In the genomic region with DNA sequence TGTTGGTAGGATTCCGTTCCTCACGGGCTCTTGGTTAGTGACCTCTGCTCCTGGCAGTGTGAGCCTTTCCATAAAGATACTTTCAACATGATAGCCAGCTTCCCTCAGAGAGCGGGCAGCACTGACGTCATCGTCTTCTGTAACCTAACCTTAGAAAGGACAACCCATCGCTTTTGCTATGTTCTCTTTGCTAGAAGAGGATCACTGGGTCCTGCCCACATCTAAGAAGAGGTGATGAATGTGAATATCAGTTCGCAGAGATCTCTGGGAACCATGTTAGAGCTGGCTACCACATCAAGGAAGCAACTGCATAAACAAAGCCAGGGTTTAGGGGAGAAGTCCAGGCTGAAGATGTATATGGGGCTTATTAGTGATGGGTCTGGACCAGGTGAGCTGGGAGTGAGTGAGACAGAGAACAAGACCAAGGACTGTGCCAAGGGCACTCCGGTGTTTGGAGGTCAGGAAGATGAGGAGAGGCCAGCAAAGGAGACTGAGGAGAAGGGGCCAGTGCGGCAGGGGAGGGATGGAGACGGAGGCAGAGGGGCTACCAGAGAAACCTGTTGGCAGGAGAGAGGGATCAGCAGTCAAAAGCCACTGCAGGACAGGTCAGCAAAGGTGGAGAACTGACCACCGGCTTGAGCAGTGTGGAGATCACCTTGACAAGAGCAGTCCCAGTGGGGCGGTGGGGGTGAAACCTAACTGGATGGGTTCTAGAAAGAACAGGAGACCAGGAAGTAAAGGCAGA, we compare ENCODE assay signal across 11 cellular contexts. TPM values are rescaled to one million over a fixed set of nuclear protein-coding genes. Genes with fewer than 3 reads are reported as not detected.
A peak's percentile ranks its signal among the peaks of the same experiment; 100 is the strongest.
DNase-seq lines count a peak whose midpoint lies in the region; ATAC-seq and TF ChIP-seq lines count a peak whose summit lies in the region.
"Had no signal": no experiment of that assay in that cellular context is flagged by ENCODE, and none has a peak within 500 bp of the region (broad histone marks: within the 10 kb centered on the region; RNA-seq: fewer than 3 reads in every experiment).

No MANE protein-coding gene starts in this region.

- no peak overlapping the region for H2BK120ac ChIP-seq in IMR-90 (ENCODE audit: low read depth, low read length)

- CTCF ChIA-PET in IMR-90 (lab: Yijun Ruan, JAX) = interaction anchor here (0.6 to 3.4 kb wide), 18 partner anchors 10 to 443 kb away, joined by 3 to 30 read pairs (median 4); a partner anchor contains a TSS
- CTCF ChIA-PET in OCI-LY7 (lab: Charles Lee; ENCODE audit: unreplicated experiment) = interaction anchor here (0.7 to 1.4 kb wide), 4 partner anchors 11 to 192 kb away, joined by 3 to 6 read pairs (median 4); no protein-coding TSS in a partner anchor

- H3K4me3 ChIP-seq in IMR-90 (ENCODE audit: insufficient read depth, low read depth, low read length) = no peak overlapping the region
- H3K4me3 ChIP-seq in OCI-LY7 (ENCODE audit: low read depth, low read length, poor library complexity, severe bottlenecking) = no peak overlapping the region
- H3K4me3 ChIP-seq: ovary, stomach had no signal

- no TSS peak for BruUV-seq in IMR-90 (replicated peaks; lab: Mats Ljungman, UMichigan)
- BruUV-seq in OCI-LY7 (replicated peaks; lab: Mats Ljungman, UMichigan) = no TSS peak

- intact Hi-C loops in IMR-90 (cut with micrococcal nuclease) = loop anchor here (1.0 to 5.0 kb wide), 6 partner anchors 37 to 442 kb away; a partner anchor contains a TSS
- intact Hi-C loops in sciatic nerve (cut with DNase I) = no loop called here
- intact Hi-C loops in OCI-LY7 (cut with micrococcal nuclease; ENCODE audit: unreplicated experiment) = loop anchor here (1.0 to 5.0 kb wide), 4 partner anchors 158 to 442 kb away; no protein-coding TSS in a partner anchor

- H3K56ac ChIP-seq in IMR-90 (ENCODE audit: extremely low read depth, insufficient read depth, low read length) = no peak overlapping the region

- H4K8ac ChIP-seq in IMR-90 (ENCODE audit: low read depth in 2 of 2, low read length in 2 of 2) = no peak overlapping the region

- no peaks in the 10 kb centered on the region for H3K27me3 ChIP-seq in IMR-90 (ENCODE audit: control insufficient read depth, insufficient read depth, low read length)
- H3K27me3 ChIP-seq: BE2C, ovary, stomach had no signal

- H2BK20ac ChIP-seq in IMR-90 (ENCODE audit: low read depth, low read length) = no peak overlapping the region

- no peak overlapping the region for H2AK9ac ChIP-seq in IMR-90 (replicated peaks; ENCODE audit: low read depth, low read length, poor library complexity)

- H4K91ac ChIP-seq in IMR-90 (ENCODE audit: insufficient read depth, low read depth, low read length) = no peak overlapping the region

- TF ChIP-seq POLR2A in IMR-90 (IDR thresholded peaks at IDR 0.05; ENCODE audit: low read depth, low read length) = no peak

- POLR2A ChIA-PET in IMR-90 (lab: Charles Lee; ENCODE audit: unreplicated experiment) (interaction anchor here (0.6 to 1.2 kb wide), 2 partner anchors 188 kb away, joined by 3 read pairs; no protein-coding TSS in a partner anchor), OCI-LY7 (lab: Charles Lee) (interaction anchor here (0.6 to 1.2 kb wide), 3 partner anchors 18 to 345 kb away, joined by 3 to 5 read pairs (median 3); no protein-coding TSS in a partner anchor)

- no peak overlapping the region for H3K23ac ChIP-seq in IMR-90 (ENCODE audit: low read depth, low read length)

- H3K79me1 ChIP-seq in IMR-90 (ENCODE audit: low read depth in 1 of 2, low read length in 2 of 2) = no peaks in the 10 kb centered on the region

- no peaks in the 10 kb centered on the region for H3K79me2 ChIP-seq in OCI-LY7 (ENCODE audit: insufficient read depth, low read depth, low read length)

- in situ Hi-C loops in IMR-90 (cut with MboI; ENCODE audit: low sequenced_read_pairs) = loop anchor here (5.0 to 10.0 kb wide), 4 partner anchors 155 to 442 kb away; a partner anchor contains a TSS

- H3K4ac ChIP-seq in IMR-90 (ENCODE audit: low read depth, low read length) = peak overlapping the region; percentile 10; the same call in 1 of the 2 replicates

- peak overlapping the region; percentile 35; the same call in 1 of the 2 replicates for H2AK5ac ChIP-seq in IMR-90 (ENCODE audit: low read depth, low read length)

- dilution Hi-C loops in IMR-90 (cut with HindIII; ENCODE audit: low sequenced_read_pairs, unreplicated experiment) = no loop called here

- ATAC-seq in IMR-90 (ENCODE audit: low read depth) (no peak), sciatic nerve (peak; percentile 6), GM18861 (IDR thresholded peaks at IDR 0.05; ENCODE audit: unreplicated experiment) (no peak)

- H2BK15ac ChIP-seq in IMR-90 (ENCODE audit: low read depth, low read length) = no peak overlapping the region

- no peak overlapping the region for H3K4me2 ChIP-seq in IMR-90 (ENCODE audit: low read depth, low read length)
- no peak overlapping the region for H3K4me2 ChIP-seq in OCI-LY7 (ENCODE audit: low read length)

- no peaks in the 10 kb centered on the region for H3K36me3 ChIP-seq in IMR-90 (ENCODE audit: control insufficient read depth, insufficient read depth, low read length)
- no peaks in the 10 kb centered on the region for H3K36me3 ChIP-seq in OCI-LY7 (ENCODE audit: insufficient read depth, low read length)
- H3K36me3 ChIP-seq: BE2C, ovary, stomach had no signal

- no peaks in the 10 kb centered on the region for H3K9me1 ChIP-seq in IMR-90 (ENCODE audit: insufficient read depth, low read length)

- H3K9me2 ChIP-seq in OCI-LY7 (ENCODE audit: insufficient read depth, low read length) = no peaks in the 10 kb centered on the region

- no peak overlapping the region for H2AFZ ChIP-seq in IMR-90 (replicated peaks; ENCODE audit: low read length, poor library complexity)
- H2AFZ ChIP-seq in OCI-LY7 (ENCODE audit: low read length) = no peak overlapping the region

- no peak for TF ChIP-seq CTCF in IMR-90 (conservative IDR thresholded peaks at IDR 0.05; ENCODE audit: low read depth, low read length)
- TF ChIP-seq CTCF in OCI-LY7 (conservative IDR thresholded peaks at IDR 0.05; ENCODE audit: low read length) = no peak

- H3K27ac ChIP-seq in IMR-90 (ENCODE audit: insufficient read depth, low read length) (no peak overlapping the region), OCI-LY7 (ENCODE audit: low read depth, low read length, poor library complexity, severe bottlenecking) (no peak overlapping the region)
- H3K27ac ChIP-seq: ovary, stomach had no signal

- DNase-seq in IMR-90 (no peak), sciatic nerve (ENCODE audit: low spot score) (no peak), GDM1 (lab: John Stamatoyannopoulos, UW) (no peak), GM03348 (ENCODE audit: low spot score) (no peak), OCI-LY7 (ENCODE audit: low spot score) (no peak)
- peak; percentile 42 to 44 for DNase-seq in activated CD4-positive, alpha-beta T cell treated with anti-CD3 and anti-CD28 coated beads, Interleukin-2, amount 50 U/mL, for 4 hours
- peak; percentile 29 for DNase-seq in activated naive CD4-positive, alpha-beta T cell treated with anti-CD3 and anti-CD28 coated beads, Interleukin-2, amount 50 U/mL, for 16 hours

- H3K14ac ChIP-seq in IMR-90 (replicated peaks; ENCODE audit: low read depth, low read length) = no peak overlapping the region

- H3K18ac ChIP-seq in IMR-90 (ENCODE audit: low read depth, low read length) = no peak overlapping the region

- H3K9ac ChIP-seq in IMR-90 (ENCODE audit: low read depth, low read length) = no peak overlapping the region

- H2BK5ac ChIP-seq in IMR-90 (ENCODE audit: low read depth, low read length, poor library complexity, severe bottlenecking) = no peak overlapping the region

- 80% methylated on average over 4 of the region's 12 CpGs; no CpG with 5 or more reads in 1 of the 2 experiments for WGBS in IMR-90 (ENCODE audit: extremely low coverage in 2 of 2, insufficient read length in 1 of 2), 2 experiments

- no peaks in the 10 kb centered on the region for H3K9me3 ChIP-seq in IMR-90 (ENCODE audit: control insufficient read depth, insufficient read depth, low read length)
- no peaks in the 10 kb centered on the region for H3K9me3 ChIP-seq in OCI-LY7 (ENCODE audit: low read length)
- H3K9me3 ChIP-seq: BE2C, ovary, stomach had no signal

- H4K20me1 ChIP-seq in IMR-90 (ENCODE audit: insufficient read depth, low read length) = 0 out of 2 replicates have a peak, but pooled peaks cover 4% of the 10 kb centered on the region
- no peaks in the 10 kb centered on the region for H4K20me1 ChIP-seq in OCI-LY7 (ENCODE audit: insufficient read depth, low read length)

- H4K5ac ChIP-seq in IMR-90 (ENCODE audit: low read depth, low read length) = no peak overlapping the region

- H3K4me1 ChIP-seq in IMR-90 (ENCODE audit: control insufficient read depth, insufficient read depth, low read length) (no peaks in the 10 kb centered on the region), OCI-LY7 (ENCODE audit: insufficient read depth, low read length, poor library complexity, severe bottlenecking) (no peaks in the 10 kb centered on the region)
- H3K4me1 ChIP-seq: BE2C had no signal

- TF ChIP-seq RAD21 in IMR-90 (IDR thresholded peaks at IDR 0.05; ENCODE audit: low read length) = no peak

RNA-seq across cellular contexts. Expression of a gene that starts 39.7 kb away (rescaled TPM):
- total RNA-seq in IMR-90 (2012; rRNA removed) (6.1 and 7.2 TPM in 2 replicates), sciatic nerve (50.9 TPM), OCI-LY7 (2022) (24.7 and 35.8 TPM in 2 replicates)
- 12.8 and 18.5 TPM in 2 replicates for polyA plus RNA-seq in IMR-90 (2012; rRNA removed)
- polyA plus RNA-seq in IMR-90 (2012; cell fraction: cytosol; rRNA removed) = 12.2 and 21.8 TPM in 2 replicates
- polyA plus RNA-seq in IMR-90 (2012; cell fraction: nucleus; rRNA removed; ENCODE audit: low replicate concordance) = 50.1 and 73.1 TPM in 2 replicates
- 27.4 and 31.4 TPM in 2 replicates for total RNA-seq in OCI-LY7 (2014; rRNA removed; shearing (Covaris generic))

RNA-seq across cellular contexts. Expression of a gene that starts 47.9 kb away (rescaled TPM):
- 6.6 and 7.5 TPM in 2 replicates for total RNA-seq in IMR-90 (2012; rRNA removed)
- polyA plus RNA-seq in IMR-90 (2012; rRNA removed) = 7.1 and 7.5 TPM in 2 replicates
- 5.0 and 5.7 TPM in 2 replicates for polyA plus RNA-seq in IMR-90 (2012; cell fraction: cytosol; rRNA removed)
- polyA plus RNA-seq in IMR-90 (2012; cell fraction: nucleus; rRNA removed; ENCODE audit: low replicate concordance) = 6.7 and 15.6 TPM in 2 replicates
- 10.0 TPM for total RNA-seq in sciatic nerve
- 8.0 and 8.7 TPM in 2 replicates for total RNA-seq in OCI-LY7 (2014; rRNA removed; shearing (Covaris generic))
- 12.3 and 13.4 TPM in 2 replicates for total RNA-seq in OCI-LY7 (2022)

RNA-seq across cellular contexts. Expression of a gene that starts 48.3 kb away (rescaled TPM):
- total RNA-seq in IMR-90 (2012; rRNA removed) (1.4 TPM in 2 replicates), sciatic nerve (1.6 TPM), OCI-LY7 (2022) (0.34 TPM in 1 of 2 replicates, not detected in the other)
- polyA plus RNA-seq in IMR-90 (2012; rRNA removed) = 2.5 and 3.5 TPM in 2 replicates
- 0.83 and 2.4 TPM in 2 replicates for polyA plus RNA-seq in IMR-90 (2012; cell fraction: cytosol; rRNA removed)
- polyA plus RNA-seq in IMR-90 (2012; cell fraction: nucleus; rRNA removed; ENCODE audit: low replicate concordance) = 2.2 and 9.6 TPM in 2 replicates
- not detected in 2 replicates for total RNA-seq in OCI-LY7 (2014; rRNA removed; shearing (Covaris generic))

Comparison
In these comparisons a context has a peak if more than half of its experiments do, and no peak if none do; other contexts are left out.
1. DNase-seq: peak in activated CD4-positive, alpha-beta T cell treated with anti-CD3 and anti-CD28 coated beads, Interleukin-2, amount 50 U/mL, for 4 hours (2 of 2) and activated naive CD4-positive, alpha-beta T cell treated with anti-CD3 and anti-CD28 coated beads, Interleukin-2, amount 50 U/mL, for 16 hours (single experiment); none in IMR-90 (single experiment), sciatic nerve (single experiment), GDM1 (single experiment), GM03348 (single experiment) and OCI-LY7 (single experiment).